Comparison of ENCODE assay signal across 8 cellular contexts in genomic region chr20:10673176-10673830, GRCh38. TPM values are rescaled to one million over a fixed set of nuclear protein-coding genes. Genes with fewer than 3 reads are reported as not detected.
DNase-seq lines count a peak whose midpoint lies in the region; ATAC-seq and TF ChIP-seq lines count a peak whose summit lies in the region.

No MANE protein-coding gene starts in this region.

- H3K27me3 ChIP-seq in ovary: no peaks in the 10 kb centered on the region

- peaks cover 5% of the 10 kb centered on the region for H3K4me1 ChIP-seq in ovary (ENCODE audit: insufficient read depth)

- no peak for TF ChIP-seq POLR2A in ovary (IDR thresholded peaks at IDR 0.05)

- no peaks in the 10 kb centered on the region for H3K9me3 ChIP-seq in ovary

- DNase-seq in NCI-H2081 (lab: John Stamatoyannopoulos, UW) (peak; percentile 45 to 52), NCI-H2081 treated with DMSO at 0.1 percent for 48 hours (lab: John Stamatoyannopoulos, UW) (no peak), NCI-H2029 treated with DMSO at 0.1 percent for 48 hours (lab: John Stamatoyannopoulos, UW) (peak; percentile 90), Right ventricle myocardium inferior (ENCODE audit: missing footprints) (peak; percentile 80), ovary (peak; percentile 36 to 65 (median 48))

- peak overlapping the region; percentile 66 for H3K4me3 ChIP-seq in ovary

- peaks cover 24% of the 10 kb centered on the region for H3K4me1 Mint-ChIP-seq in activated naive CD4-positive, alpha-beta T cell treated with anti-CD3 and anti-CD28 coated beads, Interleukin-2, amount 50 U/mL, for 24 hours

- TF ChIP-seq EP300 in ovary (IDR thresholded peaks at IDR 0.05): no peak

- H3K36me3 Mint-ChIP-seq in activated naive CD4-positive, alpha-beta T cell treated with anti-CD3 and anti-CD28 coated beads, Interleukin-2, amount 50 U/mL, for 24 hours: no peaks in the 10 kb centered on the region

- intact Hi-C loops in Right ventricle myocardium inferior (cut with DNase I): loop anchor here (2.0 to 10.0 kb wide), 6 partner anchors 73 to 531 kb away; no protein-coding TSS in a partner anchor
- intact Hi-C loops in ovary (cut with DNase I): loop anchor here in 2 of 4 donors (2.0 to 10.0 kb wide), 4 partner anchors 119 to 599 kb away; partner anchors contain the start of genes MKKS (in 1 of the 2) and SLX4IP (in 1 of the 2)

- H3K4me3 Mint-ChIP-seq in activated naive CD4-positive, alpha-beta T cell treated with anti-CD3 and anti-CD28 coated beads, Interleukin-2, amount 50 U/mL, for 24 hours: peak overlapping the region; percentile 84

- TF ChIP-seq CTCF in ovary (IDR thresholded peaks at IDR 0.05): no peak

- peak overlapping the region; percentile 90 to 98 for H3K27ac ChIP-seq in ovary

- ATAC-seq in Right ventricle myocardium inferior (no peak), HG03520 (IDR thresholded peaks at IDR 0.05; ENCODE audit: unreplicated experiment) (no peak), GM21786 (IDR thresholded peaks at IDR 0.05; ENCODE audit: unreplicated experiment) (no peak)

- no peaks in the 10 kb centered on the region for H3K36me3 ChIP-seq in ovary

- H3K27ac Mint-ChIP-seq in activated naive CD4-positive, alpha-beta T cell treated with anti-CD3 and anti-CD28 coated beads, Interleukin-2, amount 50 U/mL, for 24 hours: no peak overlapping the region

- WGBS in ovary, 3 donors: 0 to 1% (median 1%) methylated on average over 66 to 73 of the region's 73 CpGs

- H3K9me3 Mint-ChIP-seq in activated naive CD4-positive, alpha-beta T cell treated with anti-CD3 and anti-CD28 coated beads, Interleukin-2, amount 50 U/mL, for 24 hours: no peaks in the 10 kb centered on the region

- peaks cover 48% of the 10 kb centered on the region for H3K27me3 Mint-ChIP-seq in activated naive CD4-positive, alpha-beta T cell treated with anti-CD3 and anti-CD28 coated beads, Interleukin-2, amount 50 U/mL, for 24 hours

RNA-seq across cellular contexts. Expression of gene JAG1, which starts 0.5 kb away (rescaled TPM):
- total RNA-seq in Right ventricle myocardium inferior (24.4 TPM), ovary (10 to 100 TPM; 27.1 to 69.7 (median 41.0) TPM)
- polyA plus RNA-seq in ovary: 10 to 100 TPM; 37.5 to 60.5 TPM
